In genomic region chr6:89148016-89148750, GRCh38 we compare ENCODE assay signal across 10 cellular contexts. TPM values are rescaled to one million over a fixed set of nuclear protein-coding genes. Genes with fewer than 3 reads are reported as not detected.
DNase-seq lines count a peak whose midpoint lies in the region; ATAC-seq and TF ChIP-seq lines count a peak whose summit lies in the region.
"Had no signal": no experiment of that assay in that cellular context is flagged by ENCODE, and none has a peak within 500 bp of the region (broad histone marks: within the 10 kb centered on the region; RNA-seq: fewer than 3 reads in every experiment).

No MANE protein-coding gene starts in this region.

- peak overlapping the region; percentile 20 for H3K4me3 Mint-ChIP-seq in activated CD4-positive, alpha-beta memory T cell treated with anti-CD3 and anti-CD28 coated beads for 36 hours
- no peak overlapping the region for H3K4me3 Mint-ChIP-seq in activated CD4-positive, alpha-beta memory T cell treated with anti-CD3 and anti-CD28 coated beads, Interleukin-2, amount 10 ng/mL, durations not matched to agents 7 days and 5 days
- no peak overlapping the region for H3K4me3 Mint-ChIP-seq in memory B cell
- H3K4me3 Mint-ChIP-seq in stimulated activated effector memory CD8-positive, alpha-beta T cell treated with anti-CD3 and anti-CD28 coated beads, Interleukin-12 subunit alpha, Interleukin-12 subunit beta, amount 100 ng/mL, for 72 hours = peak overlapping the region; percentile 15

- H3K9me3 ChIP-seq in suprapubic skin = no peaks in the 10 kb centered on the region
- H3K9me3 ChIP-seq: body of pancreas had no signal

- TF ChIP-seq POLR2A in suprapubic skin (IDR thresholded peaks at IDR 0.05) = no peak

- H3K4me1 Mint-ChIP-seq in activated CD4-positive, alpha-beta memory T cell treated with anti-CD3 and anti-CD28 coated beads for 36 hours (ENCODE audit: low read depth) = peaks cover 37% of the 10 kb centered on the region
- peaks cover 34% of the 10 kb centered on the region for H3K4me1 Mint-ChIP-seq in activated CD4-positive, alpha-beta memory T cell treated with anti-CD3 and anti-CD28 coated beads, Interleukin-2, amount 10 ng/mL, durations not matched to agents 7 days and 5 days
- peaks cover 10% of the 10 kb centered on the region for H3K4me1 Mint-ChIP-seq in memory B cell
- peaks cover 41% of the 10 kb centered on the region for H3K4me1 Mint-ChIP-seq in stimulated activated effector memory CD8-positive, alpha-beta T cell treated with anti-CD3 and anti-CD28 coated beads, Interleukin-12 subunit alpha, Interleukin-12 subunit beta, amount 100 ng/mL, for 72 hours

- peaks cover 14% of the 10 kb centered on the region for H3K36me3 Mint-ChIP-seq in activated CD4-positive, alpha-beta memory T cell treated with anti-CD3 and anti-CD28 coated beads for 36 hours
- peaks cover 17% of the 10 kb centered on the region for H3K36me3 Mint-ChIP-seq in activated CD4-positive, alpha-beta memory T cell treated with anti-CD3 and anti-CD28 coated beads, Interleukin-2, amount 10 ng/mL, durations not matched to agents 7 days and 5 days (ENCODE audit: low read depth)
- peaks cover 4% of the 10 kb centered on the region for H3K36me3 Mint-ChIP-seq in memory B cell
- peaks cover 9% of the 10 kb centered on the region for H3K36me3 Mint-ChIP-seq in stimulated activated effector memory CD8-positive, alpha-beta T cell treated with anti-CD3 and anti-CD28 coated beads, Interleukin-12 subunit alpha, Interleukin-12 subunit beta, amount 100 ng/mL, for 72 hours

- TF ChIP-seq EP300 in suprapubic skin (IDR thresholded peaks at IDR 0.05) = no peak

- no peaks in the 10 kb centered on the region for H3K9me3 Mint-ChIP-seq in activated CD4-positive, alpha-beta memory T cell treated with anti-CD3 and anti-CD28 coated beads for 36 hours
- no peaks in the 10 kb centered on the region for H3K9me3 Mint-ChIP-seq in activated CD4-positive, alpha-beta memory T cell treated with anti-CD3 and anti-CD28 coated beads, Interleukin-2, amount 10 ng/mL, durations not matched to agents 7 days and 5 days
- no peaks in the 10 kb centered on the region for H3K9me3 Mint-ChIP-seq in memory B cell
- H3K9me3 Mint-ChIP-seq in stimulated activated effector memory CD8-positive, alpha-beta T cell treated with anti-CD3 and anti-CD28 coated beads, Interleukin-12 subunit alpha, Interleukin-12 subunit beta, amount 100 ng/mL, for 72 hours = no peaks in the 10 kb centered on the region

- no peak for TF ChIP-seq CTCF in VCaP (conservative IDR thresholded peaks at IDR 0.05)
- TF ChIP-seq CTCF in suprapubic skin (IDR thresholded peaks at IDR 0.05) = no peak

- H3K27ac ChIP-seq in VCaP = peak overlapping the region; percentile 97
- no peak overlapping the region for H3K27ac ChIP-seq in suprapubic skin

- no peaks in the 10 kb centered on the region for H3K27me3 ChIP-seq in suprapubic skin
- H3K27me3 ChIP-seq: body of pancreas had no signal

- CTCF ChIA-PET in activated CD4-positive, alpha-beta memory T cell treated with anti-CD3 and anti-CD28 coated beads for 36 hours (lab: Charles Lee) = interaction anchor here (0.7 kb wide), 1 partner anchor 42 kb away, joined by 3 read pairs; no protein-coding TSS in a partner anchor
- CTCF ChIA-PET in activated CD4-positive, alpha-beta memory T cell treated with anti-CD3 and anti-CD28 coated beads, Interleukin-2, amount 10 ng/mL, durations not matched to agents 7 days and 5 days (lab: Charles Lee) = interaction anchor here (1.0 to 1.7 kb wide), 3 partner anchors 10 to 165 kb away, joined by 3 to 6 read pairs (median 4); partner anchors contain the start of gene PNRC1

- no peak overlapping the region for H3K4me3 ChIP-seq in suprapubic skin

- ATAC-seq in memory B cell (ENCODE audit: low read depth) (no peak), GM19035 (IDR thresholded peaks at IDR 0.05; ENCODE audit: unreplicated experiment) (no peak)
- no peak for ATAC-seq in stimulated activated effector memory CD8-positive, alpha-beta T cell treated with anti-CD3 and anti-CD28 coated beads, Interleukin-12 subunit alpha, Interleukin-12 subunit beta, amount 100 ng/mL, for 72 hours
- ATAC-seq: body of pancreas had no signal

- no peak overlapping the region for H3K27ac Mint-ChIP-seq in activated CD4-positive, alpha-beta memory T cell treated with anti-CD3 and anti-CD28 coated beads for 36 hours
- no peak overlapping the region for H3K27ac Mint-ChIP-seq in activated CD4-positive, alpha-beta memory T cell treated with anti-CD3 and anti-CD28 coated beads, Interleukin-2, amount 10 ng/mL, durations not matched to agents 7 days and 5 days
- H3K27ac Mint-ChIP-seq in memory B cell = peak overlapping the region; percentile 26
- H3K27ac Mint-ChIP-seq in stimulated activated effector memory CD8-positive, alpha-beta T cell treated with anti-CD3 and anti-CD28 coated beads, Interleukin-12 subunit alpha, Interleukin-12 subunit beta, amount 100 ng/mL, for 72 hours = no peak overlapping the region

- peaks cover 4% of the 10 kb centered on the region for H3K36me3 ChIP-seq in suprapubic skin

- 83% methylated on average over 17 of the region's 17 CpGs for WGBS in suprapubic skin

- DNase-seq in activated CD4-positive, alpha-beta memory T cell treated with anti-CD3 and anti-CD28 coated beads for 36 hours = peak; percentile 54
- no peak for DNase-seq in activated CD4-positive, alpha-beta memory T cell treated with anti-CD3 and anti-CD28 coated beads, Interleukin-2, amount 10 ng/mL, durations not matched to agents 7 days and 5 days
- DNase-seq in memory B cell (ENCODE audit: low spot score in 2 of 2) = no peak
- DNase-seq in stimulated activated effector memory CD8-positive, alpha-beta T cell treated with anti-CD3 and anti-CD28 coated beads, Interleukin-12 subunit alpha, Interleukin-12 subunit beta, amount 100 ng/mL, for 72 hours (ENCODE audit: low spot score in 2 of 2) = peak in 1 of 2 donors; percentile 23
- no peak for DNase-seq in suprapubic skin (ENCODE audit: low spot score in 2 of 2)
- no peak for DNase-seq in NCI-H2081 (lab: John Stamatoyannopoulos, UW)
- DNase-seq: body of pancreas, OCI-M1 had no signal

- POLR2A ChIA-PET in activated CD4-positive, alpha-beta memory T cell treated with anti-CD3 and anti-CD28 coated beads for 36 hours (lab: Charles Lee) = interaction anchor here (6.0 kb wide), 1 partner anchor 67 kb away, joined by 81 read pairs; the partner anchor contains the start of gene PNRC1
- POLR2A ChIA-PET in activated CD4-positive, alpha-beta memory T cell treated with anti-CD3 and anti-CD28 coated beads, Interleukin-2, amount 10 ng/mL, durations not matched to agents 7 days and 5 days (lab: Charles Lee) = interaction anchor here (0.6 to 8.8 kb wide), 4 partner anchors 10 to 209 kb away, joined by 3 to 178 read pairs (median 4); partner anchors contain the start of gene PNRC1

- peaks cover 12% of the 10 kb centered on the region for H3K4me1 ChIP-seq in suprapubic skin

- no peaks in the 10 kb centered on the region for H3K27me3 Mint-ChIP-seq in activated CD4-positive, alpha-beta memory T cell treated with anti-CD3 and anti-CD28 coated beads for 36 hours
- peaks cover 16% of the 10 kb centered on the region for H3K27me3 Mint-ChIP-seq in activated CD4-positive, alpha-beta memory T cell treated with anti-CD3 and anti-CD28 coated beads, Interleukin-2, amount 10 ng/mL, durations not matched to agents 7 days and 5 days
- no peaks in the 10 kb centered on the region for H3K27me3 Mint-ChIP-seq in memory B cell

- intact Hi-C loops in activated CD4-positive, alpha-beta memory T cell treated with anti-CD3 and anti-CD28 coated beads for 36 hours (cut with micrococcal nuclease) = no loop called here

RNA-seq across cellular contexts. Expression of gene PM20D2, which starts 2.3 kb away (rescaled TPM):
- total RNA-seq in activated CD4-positive, alpha-beta memory T cell treated with anti-CD3 and anti-CD28 coated beads for 36 hours = 1 to 10 TPM; 8.4 to 8.9 TPM
- 1 to 10 TPM; 5.0 to 5.5 TPM for total RNA-seq in activated CD4-positive, alpha-beta memory T cell treated with anti-CD3 and anti-CD28 coated beads, Interleukin-2, amount 10 ng/mL, durations not matched to agents 7 days and 5 days
- 10 to 100 TPM; 15.3 to 18.6 (median 16.7) TPM for total RNA-seq in suprapubic skin

RNA-seq across cellular contexts. Expression of gene SRSF12, which starts 30.3 kb away (rescaled TPM):
- under 1 TPM; 0.10 to 0.12 TPM for total RNA-seq in activated CD4-positive, alpha-beta memory T cell treated with anti-CD3 and anti-CD28 coated beads for 36 hours
- not detected for total RNA-seq in activated CD4-positive, alpha-beta memory T cell treated with anti-CD3 and anti-CD28 coated beads, Interleukin-2, amount 10 ng/mL, durations not matched to agents 7 days and 5 days
- total RNA-seq in suprapubic skin = under 1 TPM in 2 of 4 donors, not detected in 2; 0.15 to 0.36 TPM

Comparison
In these comparisons a context has a peak if more than half of its experiments do, and no peak if none do; other contexts are left out.
1. H3K4me3 Mint-ChIP-seq: peak in activated CD4-positive, alpha-beta memory T cell treated with anti-CD3 and anti-CD28 coated beads for 36 hours (single experiment) and stimulated activated effector memory CD8-positive, alpha-beta T cell treated with anti-CD3 and anti-CD28 coated beads, Interleukin-12 subunit alpha, Interleukin-12 subunit beta, amount 100 ng/mL, for 72 hours (single experiment); none in activated CD4-positive, alpha-beta memory T cell treated with anti-CD3 and anti-CD28 coated beads, Interleukin-2, amount 10 ng/mL, durations not matched to agents 7 days and 5 days (single experiment) and memory B cell (single experiment).